In the genomic region with DNA sequence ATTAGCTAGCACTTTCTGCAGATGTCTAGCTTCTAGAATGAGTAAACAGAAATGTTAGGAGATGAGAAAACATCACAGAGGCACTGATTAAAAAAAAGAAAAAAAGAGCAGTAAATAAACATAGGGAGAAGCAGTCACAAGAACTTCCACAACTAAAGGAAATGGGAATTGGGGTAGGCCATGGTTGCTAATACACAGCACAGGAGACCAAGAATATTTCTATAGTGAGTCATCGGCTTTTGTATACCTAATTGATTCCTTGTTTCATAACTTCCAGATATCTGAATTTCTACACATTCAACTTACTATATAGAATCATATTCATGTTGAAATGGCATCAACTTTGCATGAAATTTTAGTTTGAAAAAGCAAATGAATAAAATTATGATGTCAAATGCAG, we compare ENCODE assay signal across 1 cellular context.
TF ChIP-seq lines count a peak whose summit lies in the region.

No MANE protein-coding gene starts in this region.

TF ChIP-seq in SK-N-SH, 30 proteins besides CTCF, POLR2A, EP300 and RAD21 (continued from another document):
- TF ChIP-seq, protein P1, sequence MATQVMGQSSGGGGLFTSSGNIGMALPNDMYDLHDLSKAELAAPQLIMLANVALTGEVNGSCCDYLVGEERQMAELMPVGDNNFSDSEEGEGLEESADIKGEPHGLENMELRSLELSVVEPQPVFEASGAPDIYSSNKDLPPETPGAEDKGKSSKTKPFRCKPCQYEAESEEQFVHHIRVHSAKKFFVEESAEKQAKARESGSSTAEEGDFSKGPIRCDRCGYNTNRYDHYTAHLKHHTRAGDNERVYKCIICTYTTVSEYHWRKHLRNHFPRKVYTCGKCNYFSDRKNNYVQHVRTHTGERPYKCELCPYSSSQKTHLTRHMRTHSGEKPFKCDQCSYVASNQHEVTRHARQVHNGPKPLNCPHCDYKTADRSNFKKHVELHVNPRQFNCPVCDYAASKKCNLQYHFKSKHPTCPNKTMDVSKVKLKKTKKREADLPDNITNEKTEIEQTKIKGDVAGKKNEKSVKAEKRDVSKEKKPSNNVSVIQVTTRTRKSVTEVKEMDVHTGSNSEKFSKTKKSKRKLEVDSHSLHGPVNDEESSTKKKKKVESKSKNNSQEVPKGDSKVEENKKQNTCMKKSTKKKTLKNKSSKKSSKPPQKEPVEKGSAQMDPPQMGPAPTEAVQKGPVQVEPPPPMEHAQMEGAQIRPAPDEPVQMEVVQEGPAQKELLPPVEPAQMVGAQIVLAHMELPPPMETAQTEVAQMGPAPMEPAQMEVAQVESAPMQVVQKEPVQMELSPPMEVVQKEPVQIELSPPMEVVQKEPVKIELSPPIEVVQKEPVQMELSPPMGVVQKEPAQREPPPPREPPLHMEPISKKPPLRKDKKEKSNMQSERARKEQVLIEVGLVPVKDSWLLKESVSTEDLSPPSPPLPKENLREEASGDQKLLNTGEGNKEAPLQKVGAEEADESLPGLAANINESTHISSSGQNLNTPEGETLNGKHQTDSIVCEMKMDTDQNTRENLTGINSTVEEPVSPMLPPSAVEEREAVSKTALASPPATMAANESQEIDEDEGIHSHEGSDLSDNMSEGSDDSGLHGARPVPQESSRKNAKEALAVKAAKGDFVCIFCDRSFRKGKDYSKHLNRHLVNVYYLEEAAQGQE (IDR thresholded peaks at IDR 0.05; ENCODE audit: low read depth, low read length), result no peak
- TF ChIP-seq ZBTB33 (IDR thresholded peaks at IDR 0.05; ENCODE audit: borderline replicate concordance, low read depth), result no peak
- TF ChIP-seq SIN3A (IDR thresholded peaks at IDR 0.05; ENCODE audit: borderline replicate concordance, low read depth, low read length), result no peak
- TF ChIP-seq SMC3 (IDR thresholded peaks at IDR 0.05; ENCODE audit: low read depth, low read length), result no peak
